Comparison of ENCODE assay signal across 13 cellular contexts in genomic region chr22:31583861-31584485, GRCh38.
DNase-seq lines count a peak whose midpoint lies in the region; ATAC-seq and TF ChIP-seq lines count a peak whose summit lies in the region.
"Had no signal": no experiment of that assay in that cellular context is flagged by ENCODE, and none has a peak within 500 bp of the region (broad histone marks: within the 10 kb centered on the region; RNA-seq: fewer than 3 reads in every experiment).

No MANE protein-coding gene starts in this region.

- in situ Hi-C loops in G401 (cut with HindIII; ENCODE audit: low sequenced_read_pairs): no loop called here

- H3K27me3 Mint-ChIP-seq in HFFc6 (ENCODE audit: insufficient read depth): peaks cover 2% of the 10 kb centered on the region; the same call in 1 of the 2 replicates

- no peaks in the 10 kb centered on the region for H3K27me3 ChIP-seq in adrenal gland

- DNase-seq in AG20443 (ENCODE audit: low spot score): peak; percentile 51
- DNase-seq in HFFc6: peak; percentile 52
- no peak for DNase-seq in adrenal gland
- peak; percentile 15 for DNase-seq in kidney glomerular epithelial cell (lab: John Stamatoyannopoulos, UW)
- no peak for DNase-seq in G401 (ENCODE audit: low spot score)
- no peak for DNase-seq in posterior cingulate gyrus
- no peak for DNase-seq in LoVo (ENCODE audit: low spot score)
- DNase-seq: activated CD8-positive, alpha-beta memory T cell treated with anti-CD3 and anti-CD28 coated beads, Interleukin-2, amount 50 U/mL, for 48 hours; NCI-H2227 treated with DMSO at 0.1 percent for 48 hours; T-helper 9 cell had no signal

- peak overlapping the region in 3 of 5 donors; percentile 1 to 89 (median 39) for H3K27ac ChIP-seq in adrenal gland

- peaks cover 10 to 13% of the 10 kb centered on the region in 2 donors for H3K4me1 ChIP-seq in adrenal gland (replicated peaks in 1 of 2)

- H3K4me1 Mint-ChIP-seq in HFFc6 (ENCODE audit: low read depth): peaks cover 40% of the 10 kb centered on the region

- ATAC-seq in GM21390 (IDR thresholded peaks at IDR 0.05; ENCODE audit: unreplicated experiment): no peak

- intact Hi-C loops in adrenal gland (cut with DNase I) (no loop called here), posterior cingulate gyrus (cut with DNase I) (no loop called here)

- WGBS in adrenal gland, 4 donors: 75 to 81% (median 77%) methylated on average over 3 of the region's 3 CpGs

- H3K4me3 ChIP-seq in adrenal gland: no peak overlapping the region

- H3K36me3 Mint-ChIP-seq in HFFc6 (ENCODE audit: low read depth): peaks cover 22% of the 10 kb centered on the region

- peak overlapping the region; percentile 94 for H3K27ac Mint-ChIP-seq in HFFc6
- H3K27ac Mint-ChIP-seq: mesothelial cell of epicardium had no signal

- no peaks in the 10 kb centered on the region for H3K9me3 Mint-ChIP-seq in HFFc6

- no peak for TF ChIP-seq POLR2A in adrenal gland (IDR thresholded peaks at IDR 0.05)

- TF ChIP-seq CTCF in HFFc6 (IDR thresholded peaks at IDR 0.05) (no peak), adrenal gland (IDR thresholded peaks at IDR 0.05) (no peak)

- no peaks in the 10 kb centered on the region for H3K9me3 ChIP-seq in adrenal gland (replicated peaks in 1 of 3)

- peaks cover 0 to 13% of the 10 kb centered on the region in 2 donors for H3K36me3 ChIP-seq in adrenal gland (replicated peaks in 1 of 2)

- peak overlapping the region; percentile 2 for H3K4me3 Mint-ChIP-seq in HFFc6
- H3K4me3 Mint-ChIP-seq: CD14-positive monocyte, mesothelial cell of epicardium had no signal

Comparison
In these comparisons a context has a peak if more than half of its experiments do, and no peak if none do; other contexts are left out.
1. DNase-seq: peak in AG20443 (single experiment), HFFc6 (single experiment) and kidney glomerular epithelial cell (single experiment); none in adrenal gland (0 of 7), G401 (single experiment), posterior cingulate gyrus (0 of 10) and LoVo (single experiment).